ENCODE assay signal across 8 cellular contexts in the genomic region with DNA sequence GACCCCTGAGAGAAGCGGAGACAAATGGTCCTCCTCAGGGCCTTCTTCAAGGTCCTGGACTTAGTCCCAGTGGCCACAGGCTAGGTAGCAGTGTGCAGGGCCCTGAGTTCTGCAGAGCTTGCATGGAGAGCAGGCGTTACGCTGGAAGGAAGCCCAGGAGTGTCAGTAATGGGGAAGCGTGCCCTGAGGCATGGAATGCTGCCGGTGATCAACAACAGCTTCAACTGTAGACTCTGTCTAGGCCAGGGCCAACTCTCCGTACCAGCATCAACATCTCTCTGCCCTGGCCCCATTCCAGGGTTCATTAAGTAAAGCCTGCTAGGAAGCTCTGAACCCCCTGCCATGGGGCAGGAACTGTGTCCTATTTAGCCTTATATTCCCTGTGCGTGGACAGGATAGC. TPM values are rescaled to one million over a fixed set of nuclear protein-coding genes. Genes with fewer than 3 reads are reported as not detected.
A peak's percentile ranks its signal among the peaks of the same experiment; 100 is the strongest.
DNase-seq lines count a peak whose midpoint lies in the region; ATAC-seq and TF ChIP-seq lines count a peak whose summit lies in the region.

No MANE protein-coding gene starts in this region.

- H3K27ac ChIP-seq in esophagus squamous epithelium, result peak overlapping the region; percentile 81 to 89 (median 85)

- H3K9me3 ChIP-seq in esophagus squamous epithelium, result peaks cover 0 to 5% (median 0%) of the 10 kb centered on the region in 3 donors

- H3K36me3 Mint-ChIP-seq in nephron (ENCODE audit: low read depth), result no peaks in the 10 kb centered on the region

- peaks cover 5% of the 10 kb centered on the region for H3K4me1 Mint-ChIP-seq in nephron

- intact Hi-C loops in esophagus squamous epithelium (cut with DNase I), result no loop called here

- no peak for TF ChIP-seq CTCF in AG09319 (IDR thresholded peaks at IDR 0.05; ENCODE audit: low read depth, low read length)
- no peak for TF ChIP-seq CTCF in esophagus squamous epithelium (IDR thresholded peaks at IDR 0.05)
- TF ChIP-seq CTCF in nephron (IDR thresholded peaks at IDR 0.05; ENCODE audit: unreplicated experiment in 3 of 3), result no peak

- ATAC-seq in GM19351 (IDR thresholded peaks at IDR 0.05; ENCODE audit: unreplicated experiment) (no peak), HG03139 (IDR thresholded peaks at IDR 0.05; ENCODE audit: unreplicated experiment) (no peak)

- WGBS in esophagus squamous epithelium, 2 donors, result 20% methylated on average over 2 of the region's 7 CpGs; no CpG with 5 or more reads in 1 of the 2 donors

- peaks cover 9% of the 10 kb centered on the region for H3K9me3 Mint-ChIP-seq in nephron

- peak overlapping the region; percentile 78 to 79 (median 78) for H3K4me3 Mint-ChIP-seq in nephron

- H3K4me1 ChIP-seq in esophagus squamous epithelium, result peaks cover 20 to 53% (median 31%) of the 10 kb centered on the region in 3 donors

- H3K27me3 Mint-ChIP-seq in nephron (ENCODE audit: low read depth), result peaks cover 81% of the 10 kb centered on the region

- DNase-seq in AG09319 (ENCODE audit: extremely low read depth, low read depth) (peak; percentile 63), NCI-H345 treated with DMSO at 0.1 percent for 48 hours (lab: John Stamatoyannopoulos, UW; ENCODE audit: unreplicated experiment) (peak; percentile 20), esophagus squamous epithelium (lab: John Stamatoyannopoulos, UW) (no peak), dedifferentiated amniotic fluid mesenchymal stem cell (ENCODE audit: extremely low spot score) (no peak), HuH-7 (ENCODE audit: low spot score) (no peak)

- peak overlapping the region; percentile 49 to 73 (median 68) for H3K4me3 ChIP-seq in esophagus squamous epithelium

- TF ChIP-seq POLR2A in esophagus squamous epithelium (IDR thresholded peaks at IDR 0.05), result no peak

- peaks cover 0 to 5% (median 0%) of the 10 kb centered on the region in 4 donors for H3K27me3 ChIP-seq in esophagus squamous epithelium

- H3K36me3 ChIP-seq in esophagus squamous epithelium, result peaks cover 0 to 25% (median 0%) of the 10 kb centered on the region in 3 donors

- peak overlapping the region in 2 of 3 experiments; percentile 4 to 53 for H3K27ac Mint-ChIP-seq in nephron

RNA-seq across cellular contexts. Expression of gene TNK1, which starts 0.6 kb away (rescaled TPM):
- 10 to 100 TPM in 2 of 4 donors, 1 to 10 TPM in 2; 6.2 to 15.2 (median 9.9) TPM for total RNA-seq in esophagus squamous epithelium

RNA-seq across cellular contexts. Expression of gene PLSCR3, which starts 14.0 kb away (rescaled TPM):
- total RNA-seq in esophagus squamous epithelium, result 10 to 100 TPM; 18.6 to 33.5 (median 24.7) TPM

RNA-seq across cellular contexts. Expression of gene TMEM256, which starts 23.6 kb away (rescaled TPM):
- total RNA-seq in esophagus squamous epithelium, result 10 to 100 TPM; 27.9 to 88.0 (median 66.7) TPM

RNA-seq across cellular contexts. Expression of gene TMEM95, which starts 25.4 kb away (rescaled TPM):
- not detected for total RNA-seq in esophagus squamous epithelium

RNA-seq across cellular contexts. Expression of gene NLGN2, which starts 27.3 kb away (rescaled TPM):
- 1 to 10 TPM; 1.4 to 5.3 (median 2.0) TPM for total RNA-seq in esophagus squamous epithelium

Comparison
In these comparisons a context has a peak if more than half of its experiments do, and no peak if none do; other contexts are left out.
1. DNase-seq: peak in AG09319 (single experiment) and NCI-H345 treated with DMSO at 0.1 percent for 48 hours (single experiment); none in esophagus squamous epithelium (single experiment), dedifferentiated amniotic fluid mesenchymal stem cell (single experiment) and HuH-7 (single experiment).